1 cellular context compared by ENCODE assay signal in genomic region chr10:63480237-63480636, GRCh38.
TF ChIP-seq lines count a peak whose summit lies in the region.

No MANE protein-coding gene starts in this region.

TF ChIP-seq in IMR-90, 13 proteins besides CTCF, POLR2A, EP300 and RAD21 (continued from another document):
- TF ChIP-seq CEBPB (IDR thresholded peaks at IDR 0.05; ENCODE audit: low read depth, low read length): no peak
- TF ChIP-seq MXI1 (IDR thresholded peaks at IDR 0.05; ENCODE audit: borderline replicate concordance, low read depth, low read length): no peak
- TF ChIP-seq USF2 (IDR thresholded peaks at IDR 0.05; ENCODE audit: low read depth, low read length): no peak
- TF ChIP-seq BHLHE40 (IDR thresholded peaks at IDR 0.05; ENCODE audit: low read depth, low read length): no peak
- TF ChIP-seq RCOR1 (IDR thresholded peaks at IDR 0.05; ENCODE audit: insufficient replicate concordance, low read length): no peak
- TF ChIP-seq MAZ (IDR thresholded peaks at IDR 0.05; ENCODE audit: borderline replicate concordance, low read depth, low read length): no peak
- no peak for TF ChIP-seq RFX5 (IDR thresholded peaks at IDR 0.05; ENCODE audit: low read depth, low read length)
